Comparison of ENCODE assay signal across 20 cellular contexts in the genomic region with DNA sequence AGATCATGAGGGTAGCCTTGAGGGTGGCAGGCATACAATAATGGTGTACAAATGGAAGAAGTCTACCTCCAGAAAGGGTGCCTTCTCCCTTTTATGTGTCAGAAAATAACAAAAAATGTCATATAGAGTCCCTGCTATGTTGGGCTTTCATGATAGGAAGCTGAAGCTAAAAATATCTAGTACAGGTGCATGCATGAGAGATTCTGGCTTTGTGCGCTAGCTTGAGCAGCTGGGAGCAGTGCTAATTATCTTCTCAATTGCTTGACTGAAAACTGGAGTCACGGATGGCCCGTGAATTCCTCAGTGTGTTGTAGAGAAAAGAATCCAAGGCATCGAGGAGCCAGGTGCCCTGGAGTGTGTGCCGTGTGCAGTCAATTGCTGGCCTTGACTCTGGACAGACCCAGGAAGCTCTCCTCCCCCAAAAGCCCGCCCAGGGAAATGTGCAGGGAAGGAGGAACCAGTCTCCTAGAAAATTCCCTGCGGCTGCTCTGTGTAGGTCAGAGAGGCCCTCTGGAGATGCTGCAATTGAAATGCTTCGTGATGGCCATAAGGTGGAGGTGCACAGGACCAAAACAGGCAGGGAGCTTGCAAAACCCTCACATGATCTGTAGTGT. TPM values are rescaled to one million over a fixed set of nuclear protein-coding genes. Genes with fewer than 3 reads are reported as not detected.
A peak's percentile ranks its signal among the peaks of the same experiment; 100 is the strongest.
DNase-seq lines count a peak whose midpoint lies in the region; ATAC-seq and TF ChIP-seq lines count a peak whose summit lies in the region.
"Had no signal": no experiment of that assay in that cellular context is flagged by ENCODE, and none has a peak within 500 bp of the region (broad histone marks: within the 10 kb centered on the region; RNA-seq: fewer than 3 reads in every experiment).

No MANE protein-coding gene starts in this region.

- H3K4me2 ChIP-seq in DOHH2 (ENCODE audit: low read length) (peak overlapping the region; percentile 87), GM23248 (ENCODE audit: unreplicated experiment) (no peak overlapping the region)
- H3K4me2 ChIP-seq: SK-N-SH had no signal

- no peak overlapping the region for H2AFZ ChIP-seq in GM23248

- no peak overlapping the region for H3K9ac ChIP-seq in GM23248
- H3K9ac ChIP-seq: SK-N-SH had no signal

- DNase-seq in NCI-H146 treated with DMSO at 0.1 percent for 48 hours (lab: John Stamatoyannopoulos, UW; ENCODE audit: unreplicated experiment) (peak; percentile 74), NCI-H345 treated with DMSO at 0.1 percent for 48 hours (lab: John Stamatoyannopoulos, UW; ENCODE audit: unreplicated experiment) (peak; percentile 80), memory B cell (ENCODE audit: low spot score in 2 of 2) (no peak), GM23248 (no peak), NCI-H446 treated with DMSO at 0.1 percent for 48 hours (lab: John Stamatoyannopoulos, UW) (no peak), UCSD-AML1 (lab: John Stamatoyannopoulos, UW; ENCODE audit: unreplicated experiment) (no peak)
- DNase-seq: activated CD4-positive, alpha-beta T cell treated with anti-CD3 and anti-CD28 coated beads for 1 hour; activated naive CD8-positive, alpha-beta T cell treated with anti-CD3 and anti-CD28 coated beads, Interleukin-2, amount 50 U/mL, for 24 hours; AML-193; foreskin fibroblast; IMR-90; left cardiac atrium; MG63; NCI-H82; SK-N-SH had no signal

- H3K27me3 Mint-ChIP-seq in memory B cell = peaks cover 8% of the 10 kb centered on the region
- H3K27me3 Mint-ChIP-seq: activated naive CD8-positive, alpha-beta T cell treated with anti-CD3 and anti-CD28 coated beads, Interleukin-2, amount 50 U/mL, for 24 hours; activated T-helper 17 cell treated with anti-CD3 and anti-CD28 coated beads, Interleukin-2, amount 50 U/mL, for 72 hours had no signal

- peak overlapping the region; percentile 74 for H3K4me3 Mint-ChIP-seq in memory B cell
- H3K4me3 Mint-ChIP-seq: activated naive CD8-positive, alpha-beta T cell treated with anti-CD3 and anti-CD28 coated beads, Interleukin-2, amount 50 U/mL, for 24 hours; activated T-helper 17 cell treated with anti-CD3 and anti-CD28 coated beads, Interleukin-2, amount 50 U/mL, for 72 hours; dendritic cell treated with granulocyte-macrophage colony-stimulating factor and Interleukin-4, amounts not matched to agents 40 ng/mL and 50 ng/mL, for 4 days; mesothelial cell of epicardium had no signal

- H3K27ac Mint-ChIP-seq in memory B cell = no peak overlapping the region
- H3K27ac Mint-ChIP-seq: activated naive CD8-positive, alpha-beta T cell treated with anti-CD3 and anti-CD28 coated beads, Interleukin-2, amount 50 U/mL, for 24 hours; activated T-helper 17 cell treated with anti-CD3 and anti-CD28 coated beads, Interleukin-2, amount 50 U/mL, for 72 hours; dendritic cell treated with granulocyte-macrophage colony-stimulating factor and Interleukin-4, amounts not matched to agents 40 ng/mL and 50 ng/mL, for 4 days; mesothelial cell of epicardium had no signal

- ATAC-seq in memory B cell (ENCODE audit: low read depth) (peak; percentile 54), HG03460 (IDR thresholded peaks at IDR 0.05; ENCODE audit: unreplicated experiment) (no peak)
- ATAC-seq: activated naive CD8-positive, alpha-beta T cell treated with anti-CD3 and anti-CD28 coated beads, Interleukin-2, amount 50 U/mL, for 24 hours; activated T-helper 17 cell treated with anti-CD3 and anti-CD28 coated beads, Interleukin-2, amount 50 U/mL, for 72 hours; left cardiac atrium had no signal

- 82 to 83% methylated on average over 8 of the region's 8 CpGs for WGBS in GM23248 (ENCODE audit: low coverage in 1 of 2, low lambda C conversion rate in 2 of 2, missing lambda C conversion rate in 2 of 2), 2 experiments

- H4K20me1 ChIP-seq in DOHH2 (ENCODE audit: control insufficient read depth, insufficient read depth, low read depth, low read length) (0 out of 2 replicates have a peak, but pooled peaks cover 4% of the 10 kb centered on the region), GM23248 (ENCODE audit: insufficient read depth) (no peaks in the 10 kb centered on the region)

- no peaks in the 10 kb centered on the region for H3K27me3 ChIP-seq in DOHH2 (ENCODE audit: control insufficient read depth, low read length)
- no peaks in the 10 kb centered on the region for H3K27me3 ChIP-seq in GM23248 (replicated peaks; ENCODE audit: insufficient read depth)
- H3K27me3 ChIP-seq: MG63 had no signal

- H3K4me1 ChIP-seq in DOHH2 (ENCODE audit: control insufficient read depth, low read length) = peaks cover 29% of the 10 kb centered on the region
- peaks cover 6% of the 10 kb centered on the region; the same call in 1 of the 2 replicates for H3K4me1 ChIP-seq in GM23248 (ENCODE audit: insufficient read depth)

- no peak for TF ChIP-seq CTCF in DOHH2 (IDR thresholded peaks at IDR 0.05; ENCODE audit: low read depth, low read length, poor library complexity, severe bottlenecking)

- no peaks in the 10 kb centered on the region for H3K9me2 ChIP-seq in DOHH2 (replicated peaks; ENCODE audit: control insufficient read depth, low read length)
- no peaks in the 10 kb centered on the region for H3K9me2 ChIP-seq in GM23248 (ENCODE audit: insufficient read depth)
- H3K9me2 ChIP-seq: SK-N-SH had no signal

- H3K4me3 ChIP-seq in DOHH2 (ENCODE audit: low read length) = peak overlapping the region; percentile 66
- H3K4me3 ChIP-seq in GM23248 = no peak overlapping the region
- H3K4me3 ChIP-seq: MG63 had no signal

- H3F3A ChIP-seq in DOHH2 (ENCODE audit: control insufficient read depth, insufficient read depth) = no peaks in the 10 kb centered on the region
- no peaks in the 10 kb centered on the region for H3F3A ChIP-seq in GM23248 (ENCODE audit: insufficient read depth)

- H3K36me3 ChIP-seq in DOHH2 (ENCODE audit: control insufficient read depth, low read length) (no peaks in the 10 kb centered on the region), GM23248 (ENCODE audit: low read depth) (no peaks in the 10 kb centered on the region)

- in situ Hi-C loops in GM23248 (cut with MboI) = no loop called here

- no peaks in the 10 kb centered on the region for H3K36me3 Mint-ChIP-seq in memory B cell

- no peaks in the 10 kb centered on the region for H3K9me3 Mint-ChIP-seq in memory B cell
- H3K9me3 Mint-ChIP-seq: activated naive CD8-positive, alpha-beta T cell treated with anti-CD3 and anti-CD28 coated beads, Interleukin-2, amount 50 U/mL, for 24 hours; activated T-helper 17 cell treated with anti-CD3 and anti-CD28 coated beads, Interleukin-2, amount 50 U/mL, for 72 hours; dendritic cell treated with granulocyte-macrophage colony-stimulating factor and Interleukin-4, amounts not matched to agents 40 ng/mL and 50 ng/mL, for 4 days; mesothelial cell of epicardium had no signal

- no peaks in the 10 kb centered on the region for H3K9me3 ChIP-seq in DOHH2 (ENCODE audit: control insufficient read depth, insufficient read depth, low read length)
- no peaks in the 10 kb centered on the region for H3K9me3 ChIP-seq in GM23248 (ENCODE audit: low read depth)
- H3K9me3 ChIP-seq: MG63, SK-N-SH had no signal

- H3K27ac ChIP-seq in DOHH2 (ENCODE audit: low read depth, low read length) (peak overlapping the region; percentile 42), GM23248 (no peak overlapping the region)

- peaks cover 11% of the 10 kb centered on the region for H3K4me1 Mint-ChIP-seq in memory B cell
- H3K4me1 Mint-ChIP-seq: activated naive CD8-positive, alpha-beta T cell treated with anti-CD3 and anti-CD28 coated beads, Interleukin-2, amount 50 U/mL, for 24 hours; activated T-helper 17 cell treated with anti-CD3 and anti-CD28 coated beads, Interleukin-2, amount 50 U/mL, for 72 hours; mesothelial cell of epicardium had no signal

- H3K79me2 ChIP-seq in DOHH2 (ENCODE audit: control insufficient read depth, low read length) (no peaks in the 10 kb centered on the region), GM23248 (ENCODE audit: insufficient read depth) (no peaks in the 10 kb centered on the region)

RNA-seq across cellular contexts. Expression of a gene that starts 14.2 kb away (rescaled TPM):
- 8.3 and 8.8 TPM in 2 replicates for total RNA-seq in GM23248 (2014; rRNA removed; shearing (Covaris generic))
- 8.6 and 12.6 TPM in 2 replicates for polyA plus RNA-seq in GM23248 (2016; fragmentation: Nextera tagmentation; extraction: Ambion mirVana)

RNA-seq across cellular contexts. Expression of a gene that starts 40.3 kb away (rescaled TPM):
- 587 and 620 TPM in 2 replicates for total RNA-seq in GM23248 (2014; rRNA removed; shearing (Covaris generic))
- polyA plus RNA-seq in GM23248 (2016; fragmentation: Nextera tagmentation; extraction: Ambion mirVana) = 102 and 103 TPM in 2 replicates

RNA-seq across cellular contexts. Expression of a gene that starts 44.1 kb away (rescaled TPM):
- 52.0 and 52.4 TPM in 2 replicates for total RNA-seq in GM23248 (2014; rRNA removed; shearing (Covaris generic))
- 44.8 and 46.2 TPM in 2 replicates for polyA plus RNA-seq in GM23248 (2016; fragmentation: Nextera tagmentation; extraction: Ambion mirVana)

RNA-seq across cellular contexts. Expression of a gene that starts 58.5 kb away (rescaled TPM):
- total RNA-seq in GM23248 (2014; rRNA removed; shearing (Covaris generic)) = 12.2 and 14.4 TPM in 2 replicates
- 5.7 and 6.1 TPM in 2 replicates for polyA plus RNA-seq in GM23248 (2016; fragmentation: Nextera tagmentation; extraction: Ambion mirVana)
- total RNA-seq: activated T-helper 17 cell treated with anti-CD3 and anti-CD28 coated beads, Interleukin-2, amount 50 U/mL, for 72 hours had no signal

Comparison
In these comparisons a context has a peak if more than half of its experiments do, and no peak if none do; other contexts are left out.
1. DNase-seq: peak in NCI-H146 treated with DMSO at 0.1 percent for 48 hours (single experiment) and NCI-H345 treated with DMSO at 0.1 percent for 48 hours (single experiment); none in memory B cell (0 of 2), GM23248 (single experiment), NCI-H446 treated with DMSO at 0.1 percent for 48 hours (single experiment) and UCSD-AML1 (single experiment).